Comparison of ENCODE assay signal across 15 cellular contexts in the genomic region with DNA sequence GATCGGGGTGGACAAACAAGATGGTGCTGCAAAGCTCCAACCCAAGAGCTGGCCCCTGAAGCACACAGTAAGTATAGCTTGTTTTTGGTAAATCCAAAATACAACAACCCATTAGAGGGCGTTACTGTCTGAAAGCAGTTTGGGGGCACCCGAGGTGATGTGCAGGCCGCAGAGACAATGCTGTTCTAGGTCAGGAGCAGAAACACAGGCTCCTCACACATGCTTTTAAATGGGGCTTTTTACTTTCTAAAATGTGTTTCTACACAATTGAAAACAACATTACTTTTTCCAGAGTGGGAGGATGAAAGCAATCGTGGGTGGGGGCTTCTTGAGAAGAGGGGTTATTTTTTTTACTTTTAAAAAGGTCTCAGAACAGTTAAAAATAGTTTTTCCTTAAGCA.
A peak's percentile ranks its signal among the peaks of the same experiment; 100 is the strongest.
DNase-seq lines count a peak whose midpoint lies in the region; ATAC-seq and TF ChIP-seq lines count a peak whose summit lies in the region.
"Had no signal": no experiment of that assay in that cellular context is flagged by ENCODE, and none has a peak within 500 bp of the region (broad histone marks: within the 10 kb centered on the region; RNA-seq: fewer than 3 reads in every experiment).

No MANE protein-coding gene starts in this region.

- peak overlapping the region; percentile 22 for H3K4me3 ChIP-seq in effector memory CD4-positive, alpha-beta T cell (ENCODE audit: insufficient read depth, low read depth, low read length, poor library complexity, severe bottlenecking)
- no peak overlapping the region for H3K4me3 ChIP-seq in body of pancreas
- H3K4me3 ChIP-seq: coronary artery, spleen had no signal

- no peaks in the 10 kb centered on the region for H3K27me3 ChIP-seq in effector memory CD4-positive, alpha-beta T cell (replicated peaks; ENCODE audit: control insufficient read depth, insufficient read depth, low read length, poor library complexity, severe bottlenecking)
- no peaks in the 10 kb centered on the region for H3K27me3 ChIP-seq in body of pancreas
- H3K27me3 ChIP-seq: spleen had no signal

- H3K4me1 ChIP-seq in effector memory CD4-positive, alpha-beta T cell (ENCODE audit: control insufficient read depth, insufficient read depth, low read length, poor library complexity, severe bottlenecking): no peaks in the 10 kb centered on the region
- no peaks in the 10 kb centered on the region for H3K4me1 ChIP-seq in body of pancreas

- no peaks in the 10 kb centered on the region for H3K36me3 ChIP-seq in effector memory CD4-positive, alpha-beta T cell (ENCODE audit: control insufficient read depth, insufficient read depth, low read length)
- no peaks in the 10 kb centered on the region for H3K36me3 ChIP-seq in body of pancreas (replicated peaks in 1 of 2; ENCODE audit: insufficient read depth in 1 of 2, low read depth in 2 of 2)
- H3K36me3 ChIP-seq: spleen had no signal

- intact Hi-C loops in body of pancreas (cut with DNase I): no loop called here

- TF ChIP-seq CTCF in body of pancreas (IDR thresholded peaks at IDR 0.05): no peak

- TF ChIP-seq POLR2A in body of pancreas (IDR thresholded peaks at IDR 0.05): no peak

- WGBS in body of pancreas, 2 donors: 62 to 77% methylated on average over 5 of the region's 5 CpGs

- no peak for ATAC-seq in HG03442 (IDR thresholded peaks at IDR 0.05; ENCODE audit: unreplicated experiment)
- ATAC-seq in body of pancreas: no peak

- no peaks in the 10 kb centered on the region for H3K9me3 ChIP-seq in effector memory CD4-positive, alpha-beta T cell (ENCODE audit: control insufficient read depth, low read length)
- H3K9me3 ChIP-seq in body of pancreas: no peaks in the 10 kb centered on the region

- peak; percentile 1 for DNase-seq in NCI-H2171 treated with DMSO at 0.1 percent for 48 hours (lab: John Stamatoyannopoulos, UW)
- no peak for DNase-seq in NCI-H2171 (lab: John Stamatoyannopoulos, UW)
- peak; percentile 31 to 44 for DNase-seq in activated CD4-positive, alpha-beta T cell treated with anti-CD3 and anti-CD28 coated beads, Interleukin-2, amount 50 U/mL, for 48 hours
- no peak for DNase-seq in effector memory CD4-positive, alpha-beta T cell
- peak; percentile 46 for DNase-seq in stimulated activated CD8-positive, alpha-beta memory T cell treated with anti-CD3 and anti-CD28 coated beads, Interleukin-4, amount 100 ng/mL, for 48 hours
- DNase-seq in NCI-H1048 (lab: John Stamatoyannopoulos, UW): no peak
- no peak for DNase-seq in body of pancreas
- DNase-seq: 8988T, DMS53, NCI-H1436 treated with DMSO at 0.1 percent for 48 hours, spleen, substantia nigra, T-helper 9 cell had no signal

- peak overlapping the region; percentile 44 for H3K27ac ChIP-seq in effector memory CD4-positive, alpha-beta T cell (ENCODE audit: insufficient read depth, low read length, poor library complexity, severe bottlenecking)
- H3K27ac ChIP-seq in body of pancreas: no peak overlapping the region
- H3K27ac ChIP-seq: coronary artery had no signal

Comparison
In these comparisons a context has a peak if more than half of its experiments do, and no peak if none do; other contexts are left out.
1. DNase-seq: peak in NCI-H2171 treated with DMSO at 0.1 percent for 48 hours (single experiment), activated CD4-positive, alpha-beta T cell treated with anti-CD3 and anti-CD28 coated beads, Interleukin-2, amount 50 U/mL, for 48 hours (2 of 2) and stimulated activated CD8-positive, alpha-beta memory T cell treated with anti-CD3 and anti-CD28 coated beads, Interleukin-4, amount 100 ng/mL, for 48 hours (single experiment); none in NCI-H2171 (single experiment), effector memory CD4-positive, alpha-beta T cell (0 of 3), NCI-H1048 (single experiment) and body of pancreas (0 of 4).